12 cellular contexts compared by ENCODE assay signal in genomic region chr1:182301026-182301436, GRCh38.
A peak's percentile ranks its signal among the peaks of the same experiment; 100 is the strongest.
DNase-seq lines count a peak whose midpoint lies in the region; ATAC-seq, FAIRE-seq and TF ChIP-seq lines count a peak whose summit lies in the region.
"Had no signal": no experiment of that assay in that cellular context is flagged by ENCODE, and none has a peak within 500 bp of the region (broad histone marks: within the 10 kb centered on the region; RNA-seq: fewer than 3 reads in every experiment).

No MANE protein-coding gene starts in this region.

- H3K27me3 ChIP-seq in CD4-positive, alpha-beta memory T cell (ENCODE audit: insufficient read depth, low read length) = no peaks in the 10 kb centered on the region
- H3K27me3 ChIP-seq in layer of hippocampus (ENCODE audit: control insufficient read depth, insufficient read depth, low read length) = no peaks in the 10 kb centered on the region

- intact Hi-C loops in CD4-positive, alpha-beta memory T cell (cut with micrococcal nuclease) = no loop called here

- no peak overlapping the region for H3K4me3 Mint-ChIP-seq in CD4-positive, alpha-beta memory T cell
- H3K4me3 Mint-ChIP-seq in activated T-cell treated with anti-CD3 and anti-CD28 coated beads, Interleukin-2, amount 50 U/mL, for 4 hours = no peak overlapping the region
- H3K4me3 Mint-ChIP-seq: type B pancreatic cell had no signal

- H3K27ac ChIP-seq in CD4-positive, alpha-beta memory T cell (ENCODE audit: low read depth, low read length) = no peak overlapping the region
- peak overlapping the region; percentile 67 for H3K27ac ChIP-seq in layer of hippocampus (ENCODE audit: low read depth, low read length)

- peaks cover 0 to 13% (median 5%) of the 10 kb centered on the region in 4 donors for H3K4me1 Mint-ChIP-seq in CD4-positive, alpha-beta memory T cell
- H3K4me1 Mint-ChIP-seq in activated T-cell treated with anti-CD3 and anti-CD28 coated beads, Interleukin-2, amount 50 U/mL, for 4 hours (ENCODE audit: low read depth) = peaks cover 20% of the 10 kb centered on the region

- no peak for FAIRE-seq in H54 (lab: Jason Lieb, UNC)

- H3K9me3 Mint-ChIP-seq in CD4-positive, alpha-beta memory T cell = peaks cover 0 to 4% (median 0%) of the 10 kb centered on the region in 8 donors
- no peaks in the 10 kb centered on the region for H3K9me3 Mint-ChIP-seq in activated T-cell treated with anti-CD3 and anti-CD28 coated beads, Interleukin-2, amount 50 U/mL, for 4 hours
- H3K9me3 Mint-ChIP-seq: type B pancreatic cell had no signal

- H3K4me1 ChIP-seq in CD4-positive, alpha-beta memory T cell (ENCODE audit: insufficient read depth, low read length) = peaks cover 4% of the 10 kb centered on the region

- no peaks in the 10 kb centered on the region for H3K9me3 ChIP-seq in CD4-positive, alpha-beta memory T cell (ENCODE audit: control insufficient read depth in 1 of 2, low read length in 2 of 2)

- no peaks in the 10 kb centered on the region for H3K36me3 ChIP-seq in CD4-positive, alpha-beta memory T cell (ENCODE audit: insufficient read depth, low read length)

- H3K36me3 Mint-ChIP-seq in CD4-positive, alpha-beta memory T cell = no peaks in the 10 kb centered on the region
- no peaks in the 10 kb centered on the region for H3K36me3 Mint-ChIP-seq in activated T-cell treated with anti-CD3 and anti-CD28 coated beads, Interleukin-2, amount 50 U/mL, for 4 hours (ENCODE audit: insufficient read depth)
- H3K36me3 Mint-ChIP-seq: type B pancreatic cell had no signal

- H3K27ac Mint-ChIP-seq in CD4-positive, alpha-beta memory T cell = peak overlapping the region in 2 of 7 donors; percentile 17 to 69

- no peak for TF ChIP-seq POLR2A in H54 (IDR thresholded peaks at IDR 0.05; ENCODE audit: low read depth, low read length)

- peak; percentile 64 to 68 for ATAC-seq in activated T-cell treated with anti-CD3 and anti-CD28 coated beads, Interleukin-2, amount 50 U/mL, for 4 hours

- no peaks in the 10 kb centered on the region for H3K27me3 Mint-ChIP-seq in CD4-positive, alpha-beta memory T cell
- no peaks in the 10 kb centered on the region for H3K27me3 Mint-ChIP-seq in activated T-cell treated with anti-CD3 and anti-CD28 coated beads, Interleukin-2, amount 50 U/mL, for 4 hours (ENCODE audit: low read depth)
- H3K27me3 Mint-ChIP-seq: type B pancreatic cell had no signal

- DNase-seq in NCI-H82 (lab: John Stamatoyannopoulos, UW) = peak; percentile 36
- no peak for DNase-seq in NCI-H82 treated with DMSO at 0.1 percent for 48 hours (lab: John Stamatoyannopoulos, UW; ENCODE audit: unreplicated experiment)
- peak in 3 of 5 donors; percentile 6 to 11 (median 7) for DNase-seq in CD4-positive, alpha-beta memory T cell
- DNase-seq in activated T-cell treated with anti-CD3 and anti-CD28 coated beads, Interleukin-2, amount 50 U/mL, for 4 hours = no peak
- DNase-seq in A172 (ENCODE audit: low spot score) = no peak
- DNase-seq in COR-L47 (lab: John Stamatoyannopoulos, UW) = no peak
- DNase-seq in H54 (ENCODE audit: insufficient read length, low spot score) = no peak
- DNase-seq: 8988T, SHP77 treated with DMSO at 0.1 percent for 48 hours had no signal

- POLR2A ChIA-PET in CD4-positive, alpha-beta memory T cell (lab: Charles Lee; ENCODE audit: partially characterized antibody) = no interaction called here

- H3K4me3 ChIP-seq in CD4-positive, alpha-beta memory T cell (ENCODE audit: low read length in 2 of 2) = no peak overlapping the region
- H3K4me3 ChIP-seq: skin epidermis had no signal

- CTCF ChIA-PET in CD4-positive, alpha-beta memory T cell (lab: Charles Lee; ENCODE audit: partially characterized antibody) = no interaction called here

Comparison
In these comparisons a context has a peak if more than half of its experiments do, and no peak if none do; other contexts are left out.
1. DNase-seq: peak in NCI-H82 (single experiment) and CD4-positive, alpha-beta memory T cell (3 of 5); none in NCI-H82 treated with DMSO at 0.1 percent for 48 hours (single experiment), activated T-cell treated with anti-CD3 and anti-CD28 coated beads, Interleukin-2, amount 50 U/mL, for 4 hours (single experiment), A172 (single experiment), COR-L47 (single experiment) and H54 (single experiment).